8 cellular contexts compared by ENCODE assay signal in the genomic region with DNA sequence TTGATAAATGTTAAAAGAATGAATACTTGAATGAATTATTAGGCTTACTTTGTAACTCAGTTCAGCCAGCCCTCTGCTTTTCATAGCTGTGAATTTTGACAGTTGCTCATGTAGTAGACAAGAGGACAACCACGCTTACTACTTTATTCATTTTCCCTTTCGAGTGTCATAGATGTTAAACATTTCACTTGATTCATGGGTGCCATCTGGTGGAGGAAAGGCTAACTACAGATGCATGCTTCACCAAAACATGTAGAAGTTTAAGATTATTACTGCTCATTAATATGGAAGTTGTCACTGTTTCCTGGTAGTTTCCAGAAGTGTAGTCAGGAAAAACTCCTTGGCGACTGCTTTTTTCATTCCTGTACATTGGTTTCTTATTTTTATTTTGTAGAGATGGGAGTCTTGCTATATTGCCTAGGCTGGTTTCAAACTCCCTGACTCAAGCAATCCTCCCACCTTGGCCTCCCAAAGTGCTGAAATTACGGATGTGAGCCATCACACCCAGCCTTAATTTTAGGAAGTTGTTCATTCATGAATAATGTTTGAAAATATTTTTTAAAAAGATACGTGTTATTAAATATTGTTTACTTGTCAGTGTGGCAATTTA.
DNase-seq lines count a peak whose midpoint lies in the region; ATAC-seq, FAIRE-seq and TF ChIP-seq lines count a peak whose summit lies in the region.

No MANE protein-coding gene starts in this region.

- DNase-seq in Caco-2: peak; percentile 51 to 69
- peak; percentile 80 for DNase-seq in activated CD8-positive, alpha-beta memory T cell treated with anti-CD3 and anti-CD28 coated beads, Interleukin-2, amount 50 U/mL, for 48 hours
- DNase-seq in fibroblast of peridontal ligament (ENCODE audit: extremely low read depth): peak; percentile 86
- peak; percentile 87 for DNase-seq in osteocyte (ENCODE audit: extremely low spot score, unreplicated experiment)
- DNase-seq in urothelium cell line (ENCODE audit: low spot score): peak; percentile 20
- DNase-seq in NOMO-1 treated with DMSO at 0.1 percent for 48 hours (lab: John Stamatoyannopoulos, UW; ENCODE audit: unreplicated experiment): no peak

- no TSS peak for BruUV-seq in Caco-2 (replicated peaks; lab: Mats Ljungman, UMichigan)

- no peak for FAIRE-seq in urothelium cell line (lab: Jason Lieb, UNC)

- H3K9me3 Mint-ChIP-seq in Caco-2 (ENCODE audit: unreplicated experiment): no peaks in the 10 kb centered on the region
- H3K9me3 Mint-ChIP-seq in osteocyte (ENCODE audit: unreplicated experiment): no peaks in the 10 kb centered on the region

- TF ChIP-seq EP300 in Ishikawa (IDR thresholded peaks at IDR 0.05; ENCODE audit: borderline replicate concordance): no peak

- H3K27me3 Mint-ChIP-seq in Caco-2 (ENCODE audit: insufficient read depth, unreplicated experiment) (no peaks in the 10 kb centered on the region), osteocyte (ENCODE audit: unreplicated experiment) (peaks cover 6% of the 10 kb centered on the region)

- H3K27ac Mint-ChIP-seq in Caco-2 (ENCODE audit: unreplicated experiment): no peak overlapping the region
- no peak overlapping the region for H3K27ac Mint-ChIP-seq in osteocyte (ENCODE audit: unreplicated experiment)

- H3K4me3 ChIP-seq in Caco-2 (ENCODE audit: low read depth, low read length): no peak overlapping the region

- peak; percentile 92 for ATAC-seq in GM21576 (IDR thresholded peaks at IDR 0.05; ENCODE audit: unreplicated experiment)

- no peaks in the 10 kb centered on the region for H3K4me1 ChIP-seq in Caco-2

- H3K36me3 Mint-ChIP-seq in Caco-2 (ENCODE audit: insufficient read depth, unreplicated experiment): no peaks in the 10 kb centered on the region
- H3K36me3 Mint-ChIP-seq in osteocyte (ENCODE audit: unreplicated experiment): no peaks in the 10 kb centered on the region

- CTCF ChIA-PET in Caco-2 (lab: Charles Lee): no interaction called here

- no peaks in the 10 kb centered on the region for H3K27me3 ChIP-seq in Caco-2 (replicated peaks; ENCODE audit: control insufficient read depth, insufficient read depth, low read length)

- TF ChIP-seq CTCF in Caco-2 (IDR thresholded peaks at IDR 0.05; ENCODE audit: insufficient read depth in 1 of 2, low read depth in 1 of 2, low read length in 1 of 2, severe bottlenecking in 1 of 2, unreplicated experiment in 1 of 2) (peak; percentile 60 to 74), osteocyte (IDR thresholded peaks at IDR 0.05) (peak; percentile 86)

- no peaks in the 10 kb centered on the region for H3K36me3 ChIP-seq in Caco-2 (ENCODE audit: control insufficient read depth, insufficient read depth, low read length)

- POLR2A ChIA-PET in Caco-2 (lab: Charles Lee): no interaction called here

- intact Hi-C loops in Caco-2 (cut with micrococcal nuclease; ENCODE audit: unreplicated experiment): loop anchor here (1.0 kb wide), 4 partner anchors 21 to 365 kb away; no protein-coding TSS in a partner anchor

- peak; percentile 85 for TF ChIP-seq RAD21 in Ishikawa (IDR thresholded peaks at IDR 0.05; ENCODE audit: low read depth)

- H3K4me1 Mint-ChIP-seq in Caco-2 (ENCODE audit: low read depth, unreplicated experiment) (no peaks in the 10 kb centered on the region), osteocyte (ENCODE audit: unreplicated experiment) (peaks cover 3% of the 10 kb centered on the region)

- H3K4me3 Mint-ChIP-seq in Caco-2 (ENCODE audit: unreplicated experiment) (no peak overlapping the region), osteocyte (ENCODE audit: unreplicated experiment) (no peak overlapping the region)

- no peaks in the 10 kb centered on the region for H3K9me3 ChIP-seq in Caco-2

TF ChIP-seq in Ishikawa, 13 proteins besides CTCF, POLR2A, EP300 and RAD21:
- TF ChIP-seq CREB1 (IDR thresholded peaks at IDR 0.05; ENCODE audit: low read depth) (no peak), YY1 (IDR thresholded peaks at IDR 0.05; ENCODE audit: low read depth) (no peak), EGR1 (IDR thresholded peaks at IDR 0.05) (no peak), NFIC (IDR thresholded peaks at IDR 0.05) (no peak), FOXM1 (IDR thresholded peaks at IDR 0.05; ENCODE audit: borderline replicate concordance, low read depth) (no peak), ZBTB7A (IDR thresholded peaks at IDR 0.05; ENCODE audit: low read depth) (no peak), TCF12 (IDR thresholded peaks at IDR 0.05; ENCODE audit: low read depth) (no peak), CEBPB (IDR thresholded peaks at IDR 0.05) (no peak), TAF1 (IDR thresholded peaks at IDR 0.05; ENCODE audit: low read depth) (no peak), TEAD4 (IDR thresholded peaks at IDR 0.05) (no peak)
- TF ChIP-seq, protein P1, sequence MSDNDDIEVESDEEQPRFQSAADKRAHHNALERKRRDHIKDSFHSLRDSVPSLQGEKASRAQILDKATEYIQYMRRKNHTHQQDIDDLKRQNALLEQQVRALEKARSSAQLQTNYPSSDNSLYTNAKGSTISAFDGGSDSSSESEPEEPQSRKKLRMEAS (IDR thresholded peaks at IDR 0.05): no peak
- TF ChIP-seq, protein P2, sequence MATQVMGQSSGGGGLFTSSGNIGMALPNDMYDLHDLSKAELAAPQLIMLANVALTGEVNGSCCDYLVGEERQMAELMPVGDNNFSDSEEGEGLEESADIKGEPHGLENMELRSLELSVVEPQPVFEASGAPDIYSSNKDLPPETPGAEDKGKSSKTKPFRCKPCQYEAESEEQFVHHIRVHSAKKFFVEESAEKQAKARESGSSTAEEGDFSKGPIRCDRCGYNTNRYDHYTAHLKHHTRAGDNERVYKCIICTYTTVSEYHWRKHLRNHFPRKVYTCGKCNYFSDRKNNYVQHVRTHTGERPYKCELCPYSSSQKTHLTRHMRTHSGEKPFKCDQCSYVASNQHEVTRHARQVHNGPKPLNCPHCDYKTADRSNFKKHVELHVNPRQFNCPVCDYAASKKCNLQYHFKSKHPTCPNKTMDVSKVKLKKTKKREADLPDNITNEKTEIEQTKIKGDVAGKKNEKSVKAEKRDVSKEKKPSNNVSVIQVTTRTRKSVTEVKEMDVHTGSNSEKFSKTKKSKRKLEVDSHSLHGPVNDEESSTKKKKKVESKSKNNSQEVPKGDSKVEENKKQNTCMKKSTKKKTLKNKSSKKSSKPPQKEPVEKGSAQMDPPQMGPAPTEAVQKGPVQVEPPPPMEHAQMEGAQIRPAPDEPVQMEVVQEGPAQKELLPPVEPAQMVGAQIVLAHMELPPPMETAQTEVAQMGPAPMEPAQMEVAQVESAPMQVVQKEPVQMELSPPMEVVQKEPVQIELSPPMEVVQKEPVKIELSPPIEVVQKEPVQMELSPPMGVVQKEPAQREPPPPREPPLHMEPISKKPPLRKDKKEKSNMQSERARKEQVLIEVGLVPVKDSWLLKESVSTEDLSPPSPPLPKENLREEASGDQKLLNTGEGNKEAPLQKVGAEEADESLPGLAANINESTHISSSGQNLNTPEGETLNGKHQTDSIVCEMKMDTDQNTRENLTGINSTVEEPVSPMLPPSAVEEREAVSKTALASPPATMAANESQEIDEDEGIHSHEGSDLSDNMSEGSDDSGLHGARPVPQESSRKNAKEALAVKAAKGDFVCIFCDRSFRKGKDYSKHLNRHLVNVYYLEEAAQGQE (IDR thresholded peaks at IDR 0.05; ENCODE audit: low read depth): no peak
- TF ChIP-seq, protein P3, sequence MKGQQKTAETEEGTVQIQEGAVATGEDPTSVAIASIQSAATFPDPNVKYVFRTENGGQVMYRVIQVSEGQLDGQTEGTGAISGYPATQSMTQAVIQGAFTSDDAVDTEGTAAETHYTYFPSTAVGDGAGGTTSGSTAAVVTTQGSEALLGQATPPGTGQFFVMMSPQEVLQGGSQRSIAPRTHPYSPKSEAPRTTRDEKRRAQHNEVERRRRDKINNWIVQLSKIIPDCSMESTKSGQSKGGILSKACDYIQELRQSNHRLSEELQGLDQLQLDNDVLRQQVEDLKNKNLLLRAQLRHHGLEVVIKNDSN (IDR thresholded peaks at IDR 0.05): no peak
